Comparison of ENCODE assay signal across 35 cellular contexts in the genomic region with DNA sequence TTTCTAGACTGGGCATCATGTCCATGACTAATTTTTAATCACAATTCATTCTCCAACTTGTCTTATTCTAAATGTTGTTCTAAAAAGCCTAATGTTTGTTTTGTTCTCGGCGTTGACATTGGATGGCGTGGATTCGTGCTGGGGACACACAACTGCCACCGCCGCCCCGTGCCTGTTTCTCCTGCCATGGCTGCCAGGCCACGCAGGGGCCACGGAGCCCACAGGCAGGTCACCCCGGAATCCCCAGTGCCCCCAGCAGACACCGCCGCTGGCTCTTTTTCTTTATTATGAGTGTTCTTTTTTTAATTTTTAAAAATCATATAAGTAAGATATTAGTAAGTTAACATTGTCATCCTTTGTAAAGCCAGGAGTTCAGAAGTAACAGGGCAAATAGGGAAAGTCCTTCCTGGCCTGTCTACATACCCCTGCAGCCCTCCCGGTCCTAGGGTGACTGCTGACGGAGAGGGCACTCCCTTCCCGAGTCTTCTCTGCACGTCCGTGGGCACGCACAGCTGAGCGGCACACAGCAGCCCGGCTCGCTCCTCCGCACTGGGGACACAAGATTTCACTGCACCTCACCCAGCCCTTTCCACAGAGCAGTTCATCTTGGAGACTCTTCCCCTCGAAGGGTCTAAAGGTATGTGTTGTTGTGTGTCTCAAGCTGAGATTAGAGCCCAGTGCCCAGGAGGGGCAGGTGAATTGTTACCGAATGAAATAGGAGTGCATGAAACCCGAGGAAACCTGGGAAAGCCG. TPM values are rescaled to one million over a fixed set of nuclear protein-coding genes. Genes with fewer than 3 reads are reported as not detected.
"Had no signal": no experiment of that assay in that cellular context is flagged by ENCODE, and none has a peak within 500 bp of the region (broad histone marks: within the 10 kb centered on the region; RNA-seq: fewer than 3 reads in every experiment).

No MANE protein-coding gene starts in this region.

- H3K9me3 Mint-ChIP-seq: activated CD4-positive, alpha-beta memory T cell treated with anti-CD3 and anti-CD28 coated beads for 36 hours; activated CD4-positive, alpha-beta T cell treated with anti-CD3 and anti-CD28 coated beads, Interleukin-2, amount 10 ng/mL, durations not matched to agents 24 days and 14 days; activated naive CD4-positive, alpha-beta T cell treated with anti-CD3 and anti-CD28 coated beads for 36 hours; activated naive CD4-positive, alpha-beta T cell treated with anti-CD3 and anti-CD28 coated beads, Interleukin-2, amount 50 U/mL, for 24 hours; activated naive CD8-positive, alpha-beta T cell treated with anti-CD3 and anti-CD28 coated beads for 36 hours; activated naive CD8-positive, alpha-beta T cell treated with anti-CD3 and anti-CD28 coated beads, Interleukin-2, amount 50 U/mL, for 24 hours; activated T-helper 1 cell treated with anti-CD3 and anti-CD28 coated beads, Interleukin-12 subunit alpha, Interleukin-12 subunit beta, Interleukin-2, Interleukin-4 antibody, amounts not matched to agents 30 ng/mL and 10 ng/mL and 1 ng/mL, durations not matched to agents 14 hours and 24 hours and 36 hours; activated T-helper 2 cell treated with anti-CD3 and anti-CD28 coated beads, Interferon-gamma antibody, Interleukin-2, Interleukin-4, amounts not matched to agents 10 μg/mL and 5 μg/mL and 100 μg/mL, durations not matched to agents 14 hours and 24 hours and 36 hours; central memory CD8-positive, alpha-beta T cell; effector memory CD8-positive, alpha-beta T cell had no signal

- H3K4me3 ChIP-seq: ascending aorta, esophagus muscularis mucosa, gastrocnemius medialis had no signal

- H3K9me3 ChIP-seq: ascending aorta, esophagus muscularis mucosa, gastrocnemius medialis had no signal

- H3K4me1 ChIP-seq: ascending aorta, foreskin keratinocyte, gastrocnemius medialis had no signal

- H3K27ac Mint-ChIP-seq: activated CD4-positive, alpha-beta memory T cell treated with anti-CD3 and anti-CD28 coated beads for 36 hours; activated CD4-positive, alpha-beta T cell treated with anti-CD3 and anti-CD28 coated beads for 36 hours; activated CD4-positive, alpha-beta T cell treated with anti-CD3 and anti-CD28 coated beads, Interleukin-2, amount 10 ng/mL, durations not matched to agents 24 days and 14 days; activated CD8-positive, alpha-beta memory T cell treated with anti-CD3 and anti-CD28 coated beads, Interleukin-2, amount 10 ng/mL, durations not matched to agents 7 days and 5 days; activated CD8-positive, alpha-beta T cell treated with anti-CD3 and anti-CD28 coated beads, Interleukin-2, amount 10 ng/mL, durations not matched to agents 7 days and 5 days; activated naive CD4-positive, alpha-beta T cell treated with anti-CD3 and anti-CD28 coated beads for 36 hours; activated naive CD4-positive, alpha-beta T cell treated with anti-CD3 and anti-CD28 coated beads, Interleukin-2, amount 50 U/mL, for 24 hours; activated naive CD8-positive, alpha-beta T cell treated with anti-CD3 and anti-CD28 coated beads for 36 hours; activated naive CD8-positive, alpha-beta T cell treated with anti-CD3 and anti-CD28 coated beads, Interleukin-2, amount 50 U/mL, for 24 hours; activated T-helper 1 cell treated with anti-CD3 and anti-CD28 coated beads, Interleukin-12 subunit alpha, Interleukin-12 subunit beta, Interleukin-2, Interleukin-4 antibody, amounts not matched to agents 30 ng/mL and 10 ng/mL and 1 ng/mL, durations not matched to agents 14 hours and 24 hours and 36 hours; activated T-helper 2 cell treated with anti-CD3 and anti-CD28 coated beads, Interferon-gamma antibody, Interleukin-2, Interleukin-4, amounts not matched to agents 10 μg/mL and 5 μg/mL and 100 μg/mL, durations not matched to agents 14 hours and 24 hours and 36 hours; effector memory CD8-positive, alpha-beta T cell had no signal

- H3K27ac ChIP-seq: ascending aorta, brain microvascular endothelial cell, esophagus muscularis mucosa, foreskin keratinocyte, gastrocnemius medialis had no signal

- H3K27me3 Mint-ChIP-seq: activated CD4-positive, alpha-beta memory T cell treated with anti-CD3 and anti-CD28 coated beads for 36 hours; activated CD4-positive, alpha-beta T cell treated with anti-CD3 and anti-CD28 coated beads for 36 hours; activated CD4-positive, alpha-beta T cell treated with anti-CD3 and anti-CD28 coated beads, Interleukin-2, amount 10 ng/mL, durations not matched to agents 24 days and 14 days; activated CD8-positive, alpha-beta memory T cell treated with anti-CD3 and anti-CD28 coated beads, Interleukin-2, amount 10 ng/mL, durations not matched to agents 7 days and 5 days; activated naive CD4-positive, alpha-beta T cell treated with anti-CD3 and anti-CD28 coated beads, Interleukin-2, amount 50 U/mL, for 24 hours; activated naive CD8-positive, alpha-beta T cell treated with anti-CD3 and anti-CD28 coated beads for 36 hours; activated naive CD8-positive, alpha-beta T cell treated with anti-CD3 and anti-CD28 coated beads, Interleukin-2, amount 50 U/mL, for 24 hours; central memory CD8-positive, alpha-beta T cell had no signal

- H3K36me3 Mint-ChIP-seq: activated CD4-positive, alpha-beta memory T cell treated with anti-CD3 and anti-CD28 coated beads for 36 hours; activated CD8-positive, alpha-beta memory T cell treated with anti-CD3 and anti-CD28 coated beads, Interleukin-2, amount 10 ng/mL, durations not matched to agents 7 days and 5 days; activated naive CD4-positive, alpha-beta T cell treated with anti-CD3 and anti-CD28 coated beads, Interleukin-2, amount 50 U/mL, for 24 hours; activated naive CD8-positive, alpha-beta T cell treated with anti-CD3 and anti-CD28 coated beads for 36 hours had no signal

- H3K4me3 Mint-ChIP-seq: activated CD4-positive, alpha-beta memory T cell treated with anti-CD3 and anti-CD28 coated beads for 36 hours; activated CD4-positive, alpha-beta T cell treated with anti-CD3 and anti-CD28 coated beads for 36 hours; activated CD4-positive, alpha-beta T cell treated with anti-CD3 and anti-CD28 coated beads, Interleukin-2, amount 10 ng/mL, durations not matched to agents 24 days and 14 days; activated CD8-positive, alpha-beta memory T cell treated with anti-CD3 and anti-CD28 coated beads, Interleukin-2, amount 10 ng/mL, durations not matched to agents 7 days and 5 days; activated CD8-positive, alpha-beta T cell treated with anti-CD3 and anti-CD28 coated beads, Interleukin-2, amount 10 ng/mL, durations not matched to agents 7 days and 5 days; activated naive CD4-positive, alpha-beta T cell treated with anti-CD3 and anti-CD28 coated beads for 36 hours; activated naive CD4-positive, alpha-beta T cell treated with anti-CD3 and anti-CD28 coated beads, Interleukin-2, amount 50 U/mL, for 24 hours; activated naive CD8-positive, alpha-beta T cell treated with anti-CD3 and anti-CD28 coated beads for 36 hours; activated naive CD8-positive, alpha-beta T cell treated with anti-CD3 and anti-CD28 coated beads, Interleukin-2, amount 50 U/mL, for 24 hours; activated T-helper 1 cell treated with anti-CD3 and anti-CD28 coated beads, Interleukin-12 subunit alpha, Interleukin-12 subunit beta, Interleukin-2, Interleukin-4 antibody, amounts not matched to agents 30 ng/mL and 10 ng/mL and 1 ng/mL, durations not matched to agents 14 hours and 24 hours and 36 hours; central memory CD8-positive, alpha-beta T cell; effector memory CD8-positive, alpha-beta T cell had no signal

- DNase-seq: activated CD4-positive, alpha-beta memory T cell treated with anti-CD3 and anti-CD28 coated beads for 36 hours; activated CD4-positive, alpha-beta T cell treated with anti-CD3 and anti-CD28 coated beads for 36 hours; activated CD4-positive, alpha-beta T cell treated with anti-CD3 and anti-CD28 coated beads, Interleukin-2, amount 10 ng/mL, durations not matched to agents 24 days and 14 days; activated CD4-positive, CD25-positive, alpha-beta regulatory T cell; activated CD4-positive, CD25-positive, alpha-beta regulatory T cell treated with anti-CD3 and anti-CD28 coated beads, Interleukin-2, amount 50 U/mL, for 72 hours; activated CD8-positive, alpha-beta memory T cell treated with anti-CD3 and anti-CD28 coated beads, Interleukin-2, amount 10 ng/mL, durations not matched to agents 7 days and 5 days; activated CD8-positive, alpha-beta memory T cell treated with anti-CD3 and anti-CD28 coated beads, Interleukin-2, amount 50 U/mL, for 4 hours; activated CD8-positive, alpha-beta T cell treated with anti-CD3 and anti-CD28 coated beads, Interleukin-2, amount 10 ng/mL, durations not matched to agents 7 days and 5 days; activated effector memory CD4-positive, alpha-beta T cell treated with anti-CD3 and anti-CD28 coated beads, Interleukin-2, amount 50 U/mL, for 16 hours; activated naive CD4-positive, alpha-beta T cell treated with anti-CD3 and anti-CD28 coated beads for 36 hours; activated naive CD8-positive, alpha-beta T cell treated with anti-CD3 and anti-CD28 coated beads for 36 hours; activated naive CD8-positive, alpha-beta T cell treated with anti-CD3 and anti-CD28 coated beads, Interleukin-2, amount 50 U/mL, for 24 hours; activated T-cell treated with anti-CD3 and anti-CD28 coated beads, Interleukin-2, amount 50 U/mL, for 1 hour; activated T-cell treated with anti-CD3 and anti-CD28 coated beads, Interleukin-2, amount 50 U/mL, for 48 hours; brain microvascular endothelial cell; cortex of kidney; dermis blood vessel endothelial cell; effector CD4-positive, alpha-beta T cell; effector memory CD8-positive, alpha-beta T cell; erythroblast; foreskin keratinocyte; gastrocnemius medialis; T-helper 2 cell had no signal

- H3K36me3 ChIP-seq: ascending aorta, brain microvascular endothelial cell, esophagus muscularis mucosa, gastrocnemius medialis had no signal

- H3K4me1 Mint-ChIP-seq: activated CD4-positive, alpha-beta T cell treated with anti-CD3 and anti-CD28 coated beads for 36 hours; activated naive CD4-positive, alpha-beta T cell treated with anti-CD3 and anti-CD28 coated beads, Interleukin-2, amount 50 U/mL, for 24 hours; central memory CD8-positive, alpha-beta T cell had no signal

- ATAC-seq: activated CD4-positive, alpha-beta T cell treated with anti-CD3 and anti-CD28 coated beads for 36 hours; activated CD8-positive, alpha-beta memory T cell treated with anti-CD3 and anti-CD28 coated beads, Interleukin-2, amount 10 ng/mL, durations not matched to agents 7 days and 5 days; activated CD8-positive, alpha-beta T cell treated with anti-CD3 and anti-CD28 coated beads, Interleukin-2, amount 10 ng/mL, durations not matched to agents 7 days and 5 days; activated naive CD8-positive, alpha-beta T cell treated with anti-CD3 and anti-CD28 coated beads, Interleukin-2, amount 50 U/mL, for 24 hours; effector memory CD8-positive, alpha-beta T cell; foreskin keratinocyte; gastrocnemius medialis had no signal

- FAIRE-seq: bronchial epithelial cell, colon had no signal

- H3K27me3 ChIP-seq: ascending aorta had no signal

RNA-seq across cellular contexts. Expression of a gene that starts 32.1 kb away (rescaled TPM):
- total RNA-seq: activated CD4-positive, alpha-beta memory T cell treated with anti-CD3 and anti-CD28 coated beads for 36 hours; activated CD4-positive, alpha-beta T cell treated with anti-CD3 and anti-CD28 coated beads for 36 hours; activated CD4-positive, alpha-beta T cell treated with anti-CD3 and anti-CD28 coated beads, Interleukin-2, amount 10 ng/mL, durations not matched to agents 24 days and 14 days; activated CD8-positive, alpha-beta memory T cell treated with anti-CD3 and anti-CD28 coated beads for 36 hours; activated CD8-positive, alpha-beta memory T cell treated with anti-CD3 and anti-CD28 coated beads, Interleukin-2, amount 10 ng/mL, durations not matched to agents 7 days and 5 days; activated CD8-positive, alpha-beta T cell treated with anti-CD3 and anti-CD28 coated beads, Interleukin-2, amount 10 ng/mL, durations not matched to agents 7 days and 5 days; activated naive CD4-positive, alpha-beta T cell treated with anti-CD3 and anti-CD28 coated beads for 36 hours; activated naive CD8-positive, alpha-beta T cell treated with anti-CD3 and anti-CD28 coated beads for 36 hours; activated T-helper 1 cell treated with anti-CD3 and anti-CD28 coated beads, Interleukin-12 subunit alpha, Interleukin-12 subunit beta, Interleukin-2, Interleukin-4 antibody, amounts not matched to agents 30 ng/mL and 10 ng/mL and 1 ng/mL, durations not matched to agents 14 hours and 24 hours and 36 hours; activated T-helper 2 cell treated with anti-CD3 and anti-CD28 coated beads, Interferon-gamma antibody, Interleukin-2, Interleukin-4, amounts not matched to agents 10 μg/mL and 5 μg/mL and 100 μg/mL, durations not matched to agents 14 hours and 24 hours and 36 hours; ascending aorta; bronchial epithelial cell; cardiac septum; cerebellum; dermis blood vessel endothelial cell; esophagus muscularis mucosa; foreskin keratinocyte; gastrocnemius medialis; T-helper 1 cell treated with Interleukin-12 subunit alpha and Interleukin-12 subunit beta and Interleukin-4 antibody, amounts not matched to agents 30 ng/mL and 1 ng/mL, for 36 hours had no signal
- polyA plus RNA-seq: foreskin keratinocyte had no signal

RNA-seq across cellular contexts. Expression of a gene that starts 43.5 kb away (rescaled TPM):
- total RNA-seq: activated CD4-positive, alpha-beta memory T cell treated with anti-CD3 and anti-CD28 coated beads for 36 hours; activated CD4-positive, alpha-beta T cell treated with anti-CD3 and anti-CD28 coated beads for 36 hours; activated CD4-positive, alpha-beta T cell treated with anti-CD3 and anti-CD28 coated beads, Interleukin-2, amount 10 ng/mL, durations not matched to agents 24 days and 14 days; activated CD8-positive, alpha-beta memory T cell treated with anti-CD3 and anti-CD28 coated beads for 36 hours; activated CD8-positive, alpha-beta memory T cell treated with anti-CD3 and anti-CD28 coated beads, Interleukin-2, amount 10 ng/mL, durations not matched to agents 7 days and 5 days; activated CD8-positive, alpha-beta T cell treated with anti-CD3 and anti-CD28 coated beads, Interleukin-2, amount 10 ng/mL, durations not matched to agents 7 days and 5 days; activated naive CD4-positive, alpha-beta T cell treated with anti-CD3 and anti-CD28 coated beads for 36 hours; activated naive CD8-positive, alpha-beta T cell treated with anti-CD3 and anti-CD28 coated beads for 36 hours; activated T-helper 1 cell treated with anti-CD3 and anti-CD28 coated beads, Interleukin-12 subunit alpha, Interleukin-12 subunit beta, Interleukin-2, Interleukin-4 antibody, amounts not matched to agents 30 ng/mL and 10 ng/mL and 1 ng/mL, durations not matched to agents 14 hours and 24 hours and 36 hours; activated T-helper 2 cell treated with anti-CD3 and anti-CD28 coated beads, Interferon-gamma antibody, Interleukin-2, Interleukin-4, amounts not matched to agents 10 μg/mL and 5 μg/mL and 100 μg/mL, durations not matched to agents 14 hours and 24 hours and 36 hours; ascending aorta; bronchial epithelial cell; cardiac septum; cerebellum; dermis blood vessel endothelial cell; esophagus muscularis mucosa; foreskin keratinocyte; gastrocnemius medialis; T-helper 1 cell treated with Interleukin-12 subunit alpha and Interleukin-12 subunit beta and Interleukin-4 antibody, amounts not matched to agents 30 ng/mL and 1 ng/mL, for 36 hours had no signal
- polyA plus RNA-seq: foreskin keratinocyte had no signal

RNA-seq across cellular contexts. Expression of a gene that starts 50.7 kb away (rescaled TPM):
- total RNA-seq: activated CD4-positive, alpha-beta memory T cell treated with anti-CD3 and anti-CD28 coated beads for 36 hours; activated CD4-positive, alpha-beta T cell treated with anti-CD3 and anti-CD28 coated beads for 36 hours; activated CD4-positive, alpha-beta T cell treated with anti-CD3 and anti-CD28 coated beads, Interleukin-2, amount 10 ng/mL, durations not matched to agents 24 days and 14 days; activated CD8-positive, alpha-beta memory T cell treated with anti-CD3 and anti-CD28 coated beads for 36 hours; activated CD8-positive, alpha-beta memory T cell treated with anti-CD3 and anti-CD28 coated beads, Interleukin-2, amount 10 ng/mL, durations not matched to agents 7 days and 5 days; activated CD8-positive, alpha-beta T cell treated with anti-CD3 and anti-CD28 coated beads, Interleukin-2, amount 10 ng/mL, durations not matched to agents 7 days and 5 days; activated naive CD4-positive, alpha-beta T cell treated with anti-CD3 and anti-CD28 coated beads for 36 hours; activated naive CD8-positive, alpha-beta T cell treated with anti-CD3 and anti-CD28 coated beads for 36 hours; activated T-helper 1 cell treated with anti-CD3 and anti-CD28 coated beads, Interleukin-12 subunit alpha, Interleukin-12 subunit beta, Interleukin-2, Interleukin-4 antibody, amounts not matched to agents 30 ng/mL and 10 ng/mL and 1 ng/mL, durations not matched to agents 14 hours and 24 hours and 36 hours; activated T-helper 2 cell treated with anti-CD3 and anti-CD28 coated beads, Interferon-gamma antibody, Interleukin-2, Interleukin-4, amounts not matched to agents 10 μg/mL and 5 μg/mL and 100 μg/mL, durations not matched to agents 14 hours and 24 hours and 36 hours; ascending aorta; bronchial epithelial cell; cardiac septum; cerebellum; dermis blood vessel endothelial cell; esophagus muscularis mucosa; foreskin keratinocyte; gastrocnemius medialis; T-helper 1 cell treated with Interleukin-12 subunit alpha and Interleukin-12 subunit beta and Interleukin-4 antibody, amounts not matched to agents 30 ng/mL and 1 ng/mL, for 36 hours had no signal
- polyA plus RNA-seq: foreskin keratinocyte had no signal
